30 cellular contexts compared by ENCODE assay signal in genomic region chr20:58483051-58483450, GRCh38. TPM values are rescaled to one million over a fixed set of nuclear protein-coding genes. Genes with fewer than 3 reads are reported as not detected.
"Had no signal": no experiment of that assay in that cellular context is flagged by ENCODE, and none has a peak within 500 bp of the region (broad histone marks: within the 10 kb centered on the region; RNA-seq: fewer than 3 reads in every experiment).

No MANE protein-coding gene starts in this region.

- ATAC-seq: naive thymus-derived CD8-positive, alpha-beta T cell; natural killer cell treated with Interleukin-12 subunit alpha and Interleukin-12 subunit beta and Interleukin-15 and Interleukin-18, amount 100 ng/mL, for 72 hours; psoas muscle; right cardiac atrium; right lobe of liver; stimulated activated effector memory CD8-positive, alpha-beta T cell treated with anti-CD3 and anti-CD28 coated beads, Interleukin-12 subunit alpha, Interleukin-12 subunit beta, amount 100 ng/mL, for 72 hours; stimulated activated naive CD8-positive, alpha-beta T cell treated with anti-CD3 and anti-CD28 coated beads, Interleukin-15, amount 100 ng/mL, for 72 hours; stimulated activated naive CD8-positive, alpha-beta T cell treated with anti-CD3 and anti-CD28 coated beads, Interleukin-15, Interleukin-2, amounts not matched to agents 100 U/mL and 50 U/mL, for 24 hours; upper lobe of right lung had no signal

- H3K4me3 ChIP-seq: ovary, psoas muscle, right lobe of liver, sigmoid colon, suprapubic skin, testis, tibial artery, transverse colon, upper lobe of right lung, vagina had no signal

- H2AFZ ChIP-seq: parathyroid adenoma had no signal

- H3K36me3 Mint-ChIP-seq: stimulated activated effector memory CD8-positive, alpha-beta T cell treated with anti-CD3 and anti-CD28 coated beads, Interleukin-12 subunit alpha, Interleukin-12 subunit beta, amount 100 ng/mL, for 72 hours had no signal

- H3K4me1 Mint-ChIP-seq: stimulated activated effector memory CD8-positive, alpha-beta T cell treated with anti-CD3 and anti-CD28 coated beads, Interleukin-12 subunit alpha, Interleukin-12 subunit beta, amount 100 ng/mL, for 72 hours had no signal

- H3K4me3 Mint-ChIP-seq: natural killer cell treated with Interleukin-12 subunit alpha and Interleukin-12 subunit beta and Interleukin-15 and Interleukin-18, amount 100 ng/mL, for 72 hours; nephron progenitor cell; neural crest cell; stimulated activated effector memory CD8-positive, alpha-beta T cell treated with anti-CD3 and anti-CD28 coated beads, Interleukin-12 subunit alpha, Interleukin-12 subunit beta, amount 100 ng/mL, for 72 hours; stimulated activated naive CD8-positive, alpha-beta T cell treated with anti-CD3 and anti-CD28 coated beads, Interleukin-15, amount 100 ng/mL, for 72 hours; type B pancreatic cell had no signal

- H3K27me3 ChIP-seq: ovary, right lobe of liver, sigmoid colon, suprapubic skin, testis, tibial artery, transverse colon, upper lobe of right lung, vagina had no signal

- H3K9ac ChIP-seq: parathyroid adenoma had no signal

- H3K9me3 ChIP-seq: ovary, testis had no signal

- H3K4me1 ChIP-seq: parathyroid adenoma, psoas muscle, right lobe of liver, suprapubic skin, testis, tibial artery, upper lobe of right lung had no signal

- FAIRE-seq: small intestine had no signal

- DNase-seq: naive thymus-derived CD8-positive, alpha-beta T cell; nephron progenitor cell; occipital lobe; ovary; posterior cingulate gyrus; psoas muscle; right cardiac atrium; right lobe of liver; sigmoid colon; small intestine; stimulated activated CD4-positive, alpha-beta T cell treated with anti-CD3 and anti-CD28 coated beads, Interleukin-15, amount 100 ng/mL, for 24 hours; stimulated activated CD4-positive, alpha-beta T cell treated with anti-CD3 and anti-CD28 coated beads, Interleukin-2, amount 100 ng/mL, for 24 hours; stimulated activated CD4-positive, alpha-beta T cell treated with anti-CD3 and anti-CD28 coated beads, Interleukin-2, amount 100 ng/mL, for 48 hours; stimulated activated CD4-positive, alpha-beta T cell treated with anti-CD3 and anti-CD28 coated beads, Interleukin-4, amount 100 ng/mL, for 24 hours; stimulated activated naive CD4-positive, alpha-beta T cell; stimulated activated naive CD8-positive, alpha-beta T cell treated with anti-CD3 and anti-CD28 coated beads, Interleukin-15, amount 100 ng/mL, for 72 hours; stimulated activated naive CD8-positive, alpha-beta T cell treated with anti-CD3 and anti-CD28 coated beads, Interleukin-15, Interleukin-2, amounts not matched to agents 100 U/mL and 50 U/mL, for 24 hours; substantia nigra; testis; tibial artery; transverse colon; upper lobe of right lung had no signal

- H3K27ac ChIP-seq: ovary, parathyroid adenoma, psoas muscle, right lobe of liver, sigmoid colon, suprapubic skin, testis, tibial artery, transverse colon, upper lobe of right lung, vagina had no signal

- H3K27ac Mint-ChIP-seq: natural killer cell treated with Interleukin-12 subunit alpha and Interleukin-12 subunit beta and Interleukin-15 and Interleukin-18, amount 100 ng/mL, for 72 hours; nephron progenitor cell; progenitor cell of endocrine pancreas; stimulated activated effector memory CD8-positive, alpha-beta T cell treated with anti-CD3 and anti-CD28 coated beads, Interleukin-12 subunit alpha, Interleukin-12 subunit beta, amount 100 ng/mL, for 72 hours; type B pancreatic cell had no signal

- H3K36me3 ChIP-seq: ovary, right lobe of liver, sigmoid colon, suprapubic skin, tibial artery, transverse colon, upper lobe of right lung, vagina had no signal

- H3K79me2 ChIP-seq: parathyroid adenoma had no signal

RNA-seq across cellular contexts. Expression of gene APCDD1L, which starts 32.1 kb away (rescaled TPM):
- total RNA-seq: naive thymus-derived CD8-positive, alpha-beta T cell; natural killer cell treated with Interleukin-12 subunit alpha and Interleukin-12 subunit beta and Interleukin-15 and Interleukin-18, amount 100 ng/mL, for 72 hours; neural crest cell; occipital lobe; progenitor cell of endocrine pancreas; upper lobe of right lung had no signal
